Comparison of ENCODE assay signal across 8 cellular contexts in the genomic region with DNA sequence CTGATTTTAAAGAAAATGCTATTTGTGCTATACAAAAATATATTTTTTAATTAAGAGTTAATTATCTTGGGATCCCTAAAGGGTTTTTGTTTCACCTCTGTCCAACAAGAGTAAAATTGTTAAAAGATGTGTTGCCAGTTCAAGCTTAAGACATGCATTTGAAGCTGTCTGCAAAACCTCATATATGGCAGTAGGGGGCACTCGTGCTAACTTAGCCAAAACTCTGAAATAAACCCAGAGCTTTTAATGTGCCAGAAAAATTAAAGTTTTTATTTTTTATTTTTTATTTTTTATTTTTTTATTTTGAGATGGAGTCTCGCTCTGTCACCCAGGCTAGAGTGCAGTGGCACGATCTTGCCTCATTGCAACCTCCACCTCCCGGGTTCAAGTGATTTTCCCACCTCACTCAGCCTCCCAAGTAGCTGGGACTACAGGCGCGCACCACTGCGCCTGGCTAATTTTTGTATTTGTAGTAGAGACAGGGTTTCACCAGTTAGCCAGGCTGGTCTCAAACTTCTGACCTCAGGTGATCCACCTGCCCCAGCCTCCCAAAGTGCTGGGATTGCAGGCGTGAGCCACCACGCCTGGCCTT. TPM values are rescaled to one million over a fixed set of nuclear protein-coding genes. Genes with fewer than 3 reads are reported as not detected.
DNase-seq lines count a peak whose midpoint lies in the region; ATAC-seq and TF ChIP-seq lines count a peak whose summit lies in the region.
"Not testable (repeated sequence)": the region's sequence is repeated elsewhere in the genome, so short reads cannot be mapped to it uniquely, and the experiment has no call there.

No MANE protein-coding gene starts in this region.

- not testable (repeated sequence) for H3K4me3 Mint-ChIP-seq in CD14-positive monocyte, T-helper 17 cell

- not testable (repeated sequence) for H3K27ac Mint-ChIP-seq in CD14-positive monocyte, T-helper 17 cell

- not testable (repeated sequence) for H3K4me1 Mint-ChIP-seq in CD14-positive monocyte, T-helper 17 cell

- intact Hi-C loops in CD14-positive monocyte (cut with micrococcal nuclease): not testable (repeated sequence)

- not testable (repeated sequence) for H3K27me3 Mint-ChIP-seq in CD14-positive monocyte (ENCODE audit: low read depth in 3 of 3); T-helper 17 cell

- H3K36me3 Mint-ChIP-seq in CD14-positive monocyte: peaks cover 82 to 86% of the 10 kb centered on the region in 2 donors
- H3K36me3 Mint-ChIP-seq in T-helper 17 cell (ENCODE audit: low read depth): not testable (repeated sequence)

- H3K9me3 Mint-ChIP-seq in CD14-positive monocyte: not testable (repeated sequence)

- not testable (repeated sequence) for DNase-seq in CD14-positive monocyte (ENCODE audit: low spot score); T-helper 17 cell
- DNase-seq in NCI-H1694 (lab: John Stamatoyannopoulos, UW): peak; percentile 21
- DNase-seq in dermis microvascular lymphatic vessel endothelial cell (ENCODE audit: low read depth in 2 of 2): peak; percentile 22 to 57
- DNase-seq in iris pigment epithelial cell (ENCODE audit: low read depth): peak; percentile 64
- peak; percentile 7 for DNase-seq in retinal pigment epithelial cell (ENCODE audit: low read depth)

- ATAC-seq in GM18868 (IDR thresholded peaks at IDR 0.05; ENCODE audit: unreplicated experiment): peak; percentile 86
- peak; percentile 53 for ATAC-seq in HG03045 (IDR thresholded peaks at IDR 0.05; ENCODE audit: unreplicated experiment)
- ATAC-seq in T-helper 17 cell: peak; percentile 77

- H3K4me3 ChIP-seq in retinal pigment epithelial cell (ENCODE audit: low read length): not testable (repeated sequence)

- not testable (repeated sequence) for H3K9me3 ChIP-seq in T-helper 17 cell (ENCODE audit: control insufficient read depth, low read length, poor library complexity, severe bottlenecking)

- TF ChIP-seq CTCF in CD14-positive monocyte (IDR thresholded peaks at IDR 0.05): peak; percentile 90
- TF ChIP-seq CTCF in retinal pigment epithelial cell (conservative IDR thresholded peaks at IDR 0.05; ENCODE audit: low read depth, low read length): peak; percentile 86

RNA-seq across cellular contexts. Expression of a gene that starts 8.8 kb away (rescaled TPM):
- polyA plus RNA-seq in CD14-positive monocyte: 100 to 1,000 TPM; 312 to 363 TPM
- total RNA-seq in T-helper 17 cell (10 to 100 TPM; 72.6 to 72.9 TPM), dermis microvascular lymphatic vessel endothelial cell (177 and 208 TPM in 2 replicates)

RNA-seq across cellular contexts. Expression of a gene that starts 25.5 kb away (rescaled TPM):
- not detected for polyA plus RNA-seq in CD14-positive monocyte
- total RNA-seq in T-helper 17 cell: not detected
- not detected in 2 replicates for total RNA-seq in dermis microvascular lymphatic vessel endothelial cell

RNA-seq across cellular contexts. Expression of a gene that starts 46.2 kb away (rescaled TPM):
- not detected for polyA plus RNA-seq in CD14-positive monocyte
- total RNA-seq in T-helper 17 cell (under 1 TPM; 0.12 to 0.73 TPM), dermis microvascular lymphatic vessel endothelial cell (0.25 and 0.26 TPM in 2 replicates)
